1 cellular context compared by ENCODE assay signal in the genomic region with DNA sequence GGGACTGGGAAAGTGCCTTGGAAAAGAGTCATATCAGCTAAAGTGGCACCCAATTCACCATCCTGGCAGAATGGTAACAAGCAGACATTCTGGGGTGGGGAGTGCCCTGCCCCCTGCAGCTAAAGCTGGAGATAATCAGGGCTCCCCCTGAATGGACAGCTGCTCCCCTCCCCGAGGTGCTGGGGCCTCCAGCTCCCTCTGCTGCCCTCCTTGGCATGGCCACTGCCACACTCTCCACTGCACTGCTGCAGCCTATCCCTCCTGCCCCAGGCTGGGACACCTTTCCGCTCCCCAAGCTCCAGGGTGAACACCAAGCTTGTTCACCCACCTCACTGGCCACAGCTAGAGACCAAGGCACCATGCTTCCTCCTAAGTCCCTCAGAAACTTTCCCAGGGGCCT.
TF ChIP-seq lines count a peak whose summit lies in the region.

No MANE protein-coding gene starts in this region.

TF ChIP-seq in WTC11, 78 proteins besides CTCF, POLR2A, EP300 and RAD21 (continued from another document):
- TF ChIP-seq ZNF425 (CRISPR knock-in tag; conservative IDR thresholded peaks at IDR 0.05) (no peak), NFYB (CRISPR knock-in tag; conservative IDR thresholded peaks at IDR 0.05; ENCODE audit: low read depth) (no peak), PREB (CRISPR knock-in tag; IDR thresholded peaks at IDR 0.05; ENCODE audit: borderline replicate concordance) (no peak), TEAD4 (CRISPR knock-in tag; IDR thresholded peaks at IDR 0.05) (no peak), CDX4 (CRISPR knock-in tag; IDR thresholded peaks at IDR 0.05; ENCODE audit: borderline replicate concordance) (no peak), ZMAT4 (CRISPR knock-in tag; IDR thresholded peaks at IDR 0.05) (no peak), JAZF1 (CRISPR knock-in tag; IDR thresholded peaks at IDR 0.05) (no peak), HMGA2 (CRISPR knock-in tag; IDR thresholded peaks at IDR 0.05) (no peak), ZNF512 (CRISPR knock-in tag; IDR thresholded peaks at IDR 0.05; ENCODE audit: borderline replicate concordance) (no peak), SP1 (CRISPR knock-in tag; conservative IDR thresholded peaks at IDR 0.05) (no peak)
- TF ChIP-seq, protein P1, sequence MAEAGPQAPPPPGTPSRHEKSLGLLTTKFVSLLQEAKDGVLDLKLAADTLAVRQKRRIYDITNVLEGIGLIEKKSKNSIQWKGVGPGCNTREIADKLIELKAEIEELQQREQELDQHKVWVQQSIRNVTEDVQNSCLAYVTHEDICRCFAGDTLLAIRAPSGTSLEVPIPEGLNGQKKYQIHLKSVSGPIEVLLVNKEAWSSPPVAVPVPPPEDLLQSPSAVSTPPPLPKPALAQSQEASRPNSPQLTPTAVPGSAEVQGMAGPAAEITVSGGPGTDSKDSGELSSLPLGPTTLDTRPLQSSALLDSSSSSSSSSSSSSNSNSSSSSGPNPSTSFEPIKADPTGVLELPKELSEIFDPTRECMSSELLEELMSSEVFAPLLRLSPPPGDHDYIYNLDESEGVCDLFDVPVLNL (CRISPR knock-in tag; IDR thresholded peaks at IDR 0.05; ENCODE audit: borderline replicate concordance, low read depth), result no peak
